15 cellular contexts compared by ENCODE assay signal in the genomic region with DNA sequence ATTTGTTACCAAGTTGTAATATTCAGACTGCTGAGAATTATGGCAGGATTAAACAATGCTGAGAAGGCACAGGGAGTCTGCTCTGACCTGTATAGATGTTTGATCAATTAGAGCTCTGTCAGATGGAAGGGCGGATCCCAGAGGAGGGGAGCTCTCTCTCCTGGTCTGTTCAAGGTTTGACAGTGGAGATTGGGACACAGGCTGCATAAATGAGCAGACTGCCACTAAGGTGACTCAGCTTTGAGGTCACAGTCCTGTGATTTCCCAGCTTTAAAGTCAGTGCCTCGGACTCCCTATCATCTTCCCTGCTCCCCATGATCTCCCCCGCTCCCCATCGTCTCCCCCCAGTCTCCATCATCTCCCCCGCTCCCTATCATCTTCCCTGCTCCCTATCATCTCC.
DNase-seq lines count a peak whose midpoint lies in the region; TF ChIP-seq lines count a peak whose summit lies in the region.
"Had no signal": no experiment of that assay in that cellular context is flagged by ENCODE, and none has a peak within 500 bp of the region (broad histone marks: within the 10 kb centered on the region; RNA-seq: fewer than 3 reads in every experiment).

No MANE protein-coding gene starts in this region.

- peak; percentile 4 for DNase-seq in NCI-H1694 (lab: John Stamatoyannopoulos, UW)
- DNase-seq in NCI-H1694 treated with DMSO at 0.1 percent for 48 hours (lab: John Stamatoyannopoulos, UW) = no peak
- DNase-seq in HCEC 1CT = peak; percentile 26
- DNase-seq in SW480 (ENCODE audit: low spot score) = peak; percentile 35
- DNase-seq in kidney tubule cell (ENCODE audit: low spot score) = peak; percentile 50
- DNase-seq in caudate nucleus (lab: John Stamatoyannopoulos, UW) = no peak
- no peak for DNase-seq in superior temporal gyrus (ENCODE audit: extremely low spot score)
- no peak for DNase-seq in GM20000 (ENCODE audit: low spot score)
- DNase-seq: activated CD4-positive, alpha-beta T cell treated with anti-CD3 and anti-CD28 coated beads, Interleukin-2, amount 50 U/mL, for 1 hour; lower lobe of right lung; NCI-H1105 treated with DMSO at 0.1 percent for 48 hours; NCI-H774; T-helper 2 cell; upper lobe of right lung had no signal

- H3K27ac ChIP-seq in caudate nucleus (ENCODE audit: low read depth, low read length) = no peak overlapping the region
- H3K27ac ChIP-seq: lower lobe of right lung, SJSA1, upper lobe of right lung had no signal

- TF ChIP-seq CTCF in GM20000 (IDR thresholded peaks at IDR 0.05; ENCODE audit: extremely low read depth, missing control alignments) = no peak

Comparison
In these comparisons a context has a peak if more than half of its experiments do, and no peak if none do; other contexts are left out.
1. DNase-seq: peak in NCI-H1694 (single experiment), HCEC 1CT (single experiment), SW480 (single experiment) and kidney tubule cell (single experiment); none in NCI-H1694 treated with DMSO at 0.1 percent for 48 hours (single experiment), caudate nucleus (0 of 61), superior temporal gyrus (single experiment) and GM20000 (single experiment).